29 cellular contexts compared by ENCODE assay signal in genomic region chr2:19434413-19434812, GRCh38.
"Had no signal": no experiment of that assay in that cellular context is flagged by ENCODE, and none has a peak within 500 bp of the region (broad histone marks: within the 10 kb centered on the region; RNA-seq: fewer than 3 reads in every experiment).

No MANE protein-coding gene starts in this region.

- DNase-seq: activated effector memory CD4-positive, alpha-beta T cell treated with anti-CD3 and anti-CD28 coated beads, Interleukin-2, amount 50 U/mL, for 16 hours; activated effector memory CD4-positive, alpha-beta T cell treated with Interleukin-2 at 50 U/mL for 16 hours; activated gamma-delta T cell; activated gamma-delta T cell treated with Interleukin-2 at 50 U/mL for 16 hours; activated naive CD4-positive, alpha-beta T cell; activated naive CD4-positive, alpha-beta T cell treated with anti-CD3 and anti-CD28 coated beads for 36 hours; activated naive CD4-positive, alpha-beta T cell treated with anti-CD3 and anti-CD28 coated beads, Interleukin-2, amount 10 ng/mL, durations not matched to agents 7 days and 5 days; activated naive CD4-positive, alpha-beta T cell treated with anti-CD3 and anti-CD28 coated beads, Interleukin-2, amount 50 U/mL, for 16 hours; activated naive CD4-positive, alpha-beta T cell treated with Interleukin-2 at 50 U/mL for 16 hours; activated naive CD8-positive, alpha-beta T cell treated with anti-CD3 and anti-CD28 coated beads for 36 hours; activated naive CD8-positive, alpha-beta T cell treated with anti-CD3 and anti-CD28 coated beads, Interleukin-2, amount 10 ng/mL, durations not matched to agents 7 days and 5 days; activated naive CD8-positive, alpha-beta T cell treated with anti-CD3 and anti-CD28 coated beads, Interleukin-2, amount 50 U/mL, for 24 hours; activated T-cell treated with anti-CD3 and anti-CD28 coated beads, Interleukin-2, amount 50 U/mL, for 1 hour; activated T-cell treated with anti-CD3 and anti-CD28 coated beads, Interleukin-2, amount 50 U/mL, for 24 hours; activated T-cell treated with anti-CD3 and anti-CD28 coated beads, Interleukin-2, amount 50 U/mL, for 4 hours; activated T-cell treated with anti-CD3 and anti-CD28 coated beads, Interleukin-2, amount 50 U/mL, for 48 hours; activated T-cell treated with anti-CD3 and anti-CD28 coated beads, Interleukin-2, amount 50 U/mL, for 72 hours; adrenal gland; amniotic stem cell; amygdala; anterior cingulate cortex; aorta; body of pancreas; brain microvascular endothelial cell; caudate nucleus; central memory CD4-positive, alpha-beta T cell; cerebellar nuclear complex had no signal

- ATAC-seq: activated naive CD4-positive, alpha-beta T cell treated with anti-CD3 and anti-CD28 coated beads, Interleukin-2, amount 50 U/mL, for 72 hours; activated naive CD8-positive, alpha-beta T cell treated with anti-CD3 and anti-CD28 coated beads, Interleukin-2, amount 50 U/mL, for 24 hours; activated T-cell treated with anti-CD3 and anti-CD28 coated beads, Interleukin-2, amount 50 U/mL, for 4 hours; activated T-cell treated with anti-CD3 and anti-CD28 coated beads, Interleukin-2, amount 50 U/mL, for 72 hours; activated T-helper 17 cell treated with anti-CD3 and anti-CD28 coated beads, Interleukin-2, amount 50 U/mL, for 72 hours; body of pancreas had no signal
